18 cellular contexts compared by ENCODE assay signal in genomic region chr19:34188388-34188787, GRCh38.
A peak's percentile ranks its signal among the peaks of the same experiment; 100 is the strongest.
DNase-seq lines count a peak whose midpoint lies in the region; ATAC-seq and TF ChIP-seq lines count a peak whose summit lies in the region.
"Had no signal": no experiment of that assay in that cellular context is flagged by ENCODE, and none has a peak within 500 bp of the region (broad histone marks: within the 10 kb centered on the region; RNA-seq: fewer than 3 reads in every experiment).

No MANE protein-coding gene starts in this region.

- DNase-seq in MV-4-11 (lab: John Stamatoyannopoulos, UW), result peak; percentile 46
- peak; percentile 27 for DNase-seq in fibroblast of pulmonary artery (ENCODE audit: low read depth)
- no peak for DNase-seq in dedifferentiated amniotic fluid mesenchymal stem cell (ENCODE audit: extremely low spot score)
- no peak for DNase-seq in NCI-H146 (lab: John Stamatoyannopoulos, UW)
- DNase-seq: activated CD4-positive, alpha-beta T cell treated with anti-CD3 and anti-CD28 coated beads, Interleukin-2, amount 50 U/mL, for 48 hours; activated naive CD8-positive, alpha-beta T cell treated with anti-CD3 and anti-CD28 coated beads for 36 hours; activated T-cell treated with anti-CD3 and anti-CD28 coated beads, Interleukin-2, amount 50 U/mL, for 24 hours; GOT3; hypothalamus; NCI-H1694 treated with DMSO at 0.1 percent for 48 hours; NCI-H446 had no signal

- H3K4me2 ChIP-seq in DOHH2 (ENCODE audit: low read length), result peak overlapping the region; percentile 47

- no peaks in the 10 kb centered on the region for H3K27me3 ChIP-seq in DOHH2 (ENCODE audit: control insufficient read depth, low read length)
- no peaks in the 10 kb centered on the region for H3K27me3 ChIP-seq in neutrophil
- H3K27me3 ChIP-seq: cardiac muscle cell had no signal

- H3F3A ChIP-seq in DOHH2 (ENCODE audit: control insufficient read depth, insufficient read depth), result peaks cover 15% of the 10 kb centered on the region

- H3K36me3 ChIP-seq in DOHH2 (ENCODE audit: control insufficient read depth, low read length) (peaks cover 44% of the 10 kb centered on the region), neutrophil (no peaks in the 10 kb centered on the region)
- H3K36me3 ChIP-seq: cardiac muscle cell had no signal

- H3K4me1 ChIP-seq in DOHH2 (ENCODE audit: control insufficient read depth, low read length) (peaks cover 100% of the 10 kb centered on the region), neutrophil (ENCODE audit: control insufficient read depth in 1 of 2, insufficient read depth in 1 of 2, low read depth in 1 of 2, low read length in 1 of 2) (peaks cover 43 to 48% of the 10 kb centered on the region in 2 experiments)

- no peak for TF ChIP-seq CTCF in DOHH2 (IDR thresholded peaks at IDR 0.05; ENCODE audit: low read depth, low read length, poor library complexity, severe bottlenecking)
- no peak for TF ChIP-seq CTCF in fibroblast of pulmonary artery (IDR thresholded peaks at IDR 0.05; ENCODE audit: low read length, missing control alignments)
- no peak for TF ChIP-seq CTCF in neutrophil (IDR thresholded peaks at IDR 0.05)

- H3K9me3 ChIP-seq in DOHH2 (ENCODE audit: control insufficient read depth, insufficient read depth, low read length), result no peaks in the 10 kb centered on the region
- no peaks in the 10 kb centered on the region for H3K9me3 ChIP-seq in neutrophil

- H3K9me2 ChIP-seq in DOHH2 (replicated peaks; ENCODE audit: control insufficient read depth, low read length), result no peaks in the 10 kb centered on the region

- ATAC-seq in GM21529 (IDR thresholded peaks at IDR 0.05; ENCODE audit: unreplicated experiment), result no peak

- H3K79me2 ChIP-seq in DOHH2 (ENCODE audit: control insufficient read depth, low read length), result peaks cover 100% of the 10 kb centered on the region

- H3K27ac ChIP-seq in DOHH2 (ENCODE audit: low read depth, low read length), result no peak overlapping the region
- H3K27ac ChIP-seq in neutrophil, result peak overlapping the region; percentile 58
- H3K27ac ChIP-seq: parathyroid adenoma, SK-N-MC had no signal

- H3K4me3 ChIP-seq in DOHH2 (ENCODE audit: low read length) (no peak overlapping the region), fibroblast of pulmonary artery (replicated peaks; ENCODE audit: low read depth, low read length) (no peak overlapping the region), neutrophil (ENCODE audit: low read depth in 1 of 2, low read length in 1 of 2) (peak overlapping the region in 1 of 2 experiments; percentile 7)
- H3K4me3 ChIP-seq: cardiac muscle cell, SK-N-MC, smooth muscle cell had no signal

- H4K20me1 ChIP-seq in DOHH2 (ENCODE audit: control insufficient read depth, insufficient read depth, low read depth, low read length), result peaks cover 39% of the 10 kb centered on the region

Comparison
In these comparisons a context has a peak if more than half of its experiments do, and no peak if none do; other contexts are left out.
1. DNase-seq: peak in MV-4-11 (single experiment) and fibroblast of pulmonary artery (single experiment); none in dedifferentiated amniotic fluid mesenchymal stem cell (single experiment) and NCI-H146 (single experiment).